20 cellular contexts compared by ENCODE assay signal in genomic region chr10:63346015-63346441, GRCh38.
DNase-seq lines count a peak whose midpoint lies in the region; ATAC-seq, FAIRE-seq and TF ChIP-seq lines count a peak whose summit lies in the region.
"Had no signal": no experiment of that assay in that cellular context is flagged by ENCODE, and none has a peak within 500 bp of the region (broad histone marks: within the 10 kb centered on the region; RNA-seq: fewer than 3 reads in every experiment).

No MANE protein-coding gene starts in this region.

- no peaks in the 10 kb centered on the region for H3K27me3 Mint-ChIP-seq in IgD-negative memory B cell

- H3K9ac ChIP-seq in K562 (ENCODE audit: insufficient read depth in 1 of 2, low read depth in 2 of 2, low read length in 2 of 2): no peak overlapping the region

- no peak overlapping the region for H2AFZ ChIP-seq in K562 (ENCODE audit: low read depth, low read length)

- H3K79me2 ChIP-seq in K562 (ENCODE audit: control insufficient read depth, insufficient read depth, low read length): peaks cover 18% of the 10 kb centered on the region

- no peak for TF ChIP-seq POLR2A in K562 (conservative IDR thresholded peaks at IDR 0.05)

- H3K27ac ChIP-seq in K562 (ENCODE audit: extremely low read depth, low read depth, low read length) (no peak overlapping the region), dorsolateral prefrontal cortex (no peak overlapping the region)
- H3K27ac ChIP-seq: neutrophil, WERI-Rb-1 had no signal

- no peaks in the 10 kb centered on the region for H3K9me3 Mint-ChIP-seq in IgD-negative memory B cell

- in situ Hi-C loops in K562 (cut with MboI): no loop called here

- H3K4me2 ChIP-seq in K562 (ENCODE audit: insufficient read depth, low read length): no peak overlapping the region

- BruUV-seq in K562 (replicated peaks; lab: Mats Ljungman, UMichigan): no TSS peak

- H3K9me3 ChIP-seq in K562 (replicated peaks; ENCODE audit: control insufficient read depth, insufficient read depth, low read depth, low read length): no peaks in the 10 kb centered on the region
- H3K9me3 ChIP-seq: BE2C, neutrophil had no signal

- no peaks in the 10 kb centered on the region for H3K4me1 ChIP-seq in K562 (replicated peaks in 1 of 2; ENCODE audit: control insufficient read depth in 2 of 2, insufficient read depth in 2 of 2, low read length in 2 of 2)
- H3K4me1 ChIP-seq: BE2C had no signal

- intact Hi-C loops in K562 (cut with micrococcal nuclease): no loop called here
- intact Hi-C loops in dorsolateral prefrontal cortex (cut with DNase I): no loop called here

- H3K4me3 Mint-ChIP-seq in IgD-negative memory B cell: no peak overlapping the region

- peak overlapping the region in 2 of 3 donors; percentile 32 to 76 for H3K27ac Mint-ChIP-seq in IgD-negative memory B cell

- TF ChIP-seq EP300 in K562 (IDR thresholded peaks at IDR 0.05; ENCODE audit: low read length): no peak

- H3K4me1 Mint-ChIP-seq in IgD-negative memory B cell: peaks cover 5 to 12% (median 5%) of the 10 kb centered on the region in 3 donors

- H3K36me3 ChIP-seq in K562 (ENCODE audit: control insufficient read depth, insufficient read depth, low read length): no peaks in the 10 kb centered on the region
- H3K36me3 ChIP-seq: BE2C, neutrophil had no signal

- no peak for ATAC-seq in K562

- FAIRE-seq in K562 (lab: Jason Lieb, UNC): no peak
- FAIRE-seq: keratinocyte had no signal

- H3K27me3 ChIP-seq in K562 (ENCODE audit: control insufficient read depth in 2 of 2, insufficient read depth in 2 of 2, low read length in 2 of 2) (no peaks in the 10 kb centered on the region), dorsolateral prefrontal cortex (no peaks in the 10 kb centered on the region)
- H3K27me3 ChIP-seq: BE2C, neutrophil had no signal

- CTCF ChIA-PET in K562 (lab: Yijun Ruan, JAX; ENCODE audit: low intra/inter-chr PET ratio): no interaction called here

- TF ChIP-seq CTCF in K562 (IDR thresholded peaks at IDR 0.05 in 2 of 3, conservative IDR thresholded peaks at IDR 0.05 in 1 of 3; ENCODE audit: insufficient read depth in 2 of 3, low read depth in 1 of 3, low read length in 3 of 3): no peak
- no peak for TF ChIP-seq CTCF in dorsolateral prefrontal cortex (IDR thresholded peaks at IDR 0.05 in 54 of 56, conservative IDR thresholded peaks at IDR 0.05 in 2 of 56; ENCODE audit: low read depth in 1 of 56, partially characterized antibody in 56 of 56)

- no peak for TF ChIP-seq RAD21 in K562 (CRISPR knock-in tag; conservative IDR thresholded peaks at IDR 0.05 in 1 of 2, IDR thresholded peaks at IDR 0.05 in 1 of 2)

- H3K36me3 Mint-ChIP-seq in IgD-negative memory B cell: peaks cover 4% of the 10 kb centered on the region

- DNase-seq in ELR (ENCODE audit: low read depth): peak; percentile 49
- no peak for DNase-seq in K562 (ENCODE audit: extremely low read depth in 1 of 4, low spot score in 3 of 4)
- DNase-seq in hepatic stellate cell (ENCODE audit: low spot score): peak; percentile 7
- DNase-seq in NOMO-1 (lab: John Stamatoyannopoulos, UW; ENCODE audit: unreplicated experiment in 2 of 2): no peak
- no peak for DNase-seq in dorsolateral prefrontal cortex
- DNase-seq in activated T-cell treated with anti-CD3 and anti-CD28 coated beads, Interleukin-2, amount 50 U/mL, for 1 hour: no peak
- DNase-seq in DMS114 treated with DMSO at 0.1 percent for 48 hours (lab: John Stamatoyannopoulos, UW; ENCODE audit: unreplicated experiment): no peak
- DNase-seq: activated effector memory CD4-positive, alpha-beta T cell treated with anti-CD3 and anti-CD28 coated beads, Interleukin-2, amount 50 U/mL, for 16 hours; BE2C; effector CD4-positive, alpha-beta T cell; head of caudate nucleus; NCI-H1930; NCI-H524; right cardiac atrium; stimulated activated CD4-positive, alpha-beta T cell treated with anti-CD3 and anti-CD28 coated beads, Interleukin-2, amount 100 ng/mL, for 48 hours; stimulated activated CD8-positive, alpha-beta memory T cell treated with anti-CD3 and anti-CD28 coated beads, Interleukin-4, amount 100 ng/mL, for 48 hours; WERI-Rb-1 had no signal

- POLR2A ChIA-PET in K562 (lab: Yijun Ruan, JAX): interaction anchor here (1.4 kb wide), 1 partner anchor 79 kb away, joined by 6 read pairs; no protein-coding TSS in a partner anchor

- no peaks in the 10 kb centered on the region for H3K9me1 ChIP-seq in K562 (ENCODE audit: control insufficient read depth, insufficient read depth, low read length)

- no peaks in the 10 kb centered on the region for H4K20me1 ChIP-seq in K562 (replicated peaks; ENCODE audit: control insufficient read depth, insufficient read depth, low read length)

- H3K4me3 ChIP-seq in K562 (no peak overlapping the region), dorsolateral prefrontal cortex (no peak overlapping the region)

TF ChIP-seq in K562, 482 proteins besides CTCF, POLR2A, EP300 and RAD21:
- TF ChIP-seq ZNF121 (CRISPR knock-in tag; conservative IDR thresholded peaks at IDR 0.05) (peak; percentile 81), RBM25 (IDR thresholded peaks at IDR 0.05; ENCODE audit: low read depth, low read length, severe bottlenecking) (peak; percentile 53), KLF6 (CRISPR knock-in tag; IDR thresholded peaks at IDR 0.05; ENCODE audit: borderline replicate concordance) (no peak), PKNOX1 (IDR thresholded peaks at IDR 0.05) (peak; percentile 76)

Comparison
In these comparisons a context has a peak if more than half of its experiments do, and no peak if none do; other contexts are left out.
1. DNase-seq: peak in ELR (single experiment) and hepatic stellate cell (single experiment); none in K562 (0 of 4), NOMO-1 (0 of 2), dorsolateral prefrontal cortex (0 of 10), activated T-cell treated with anti-CD3 and anti-CD28 coated beads, Interleukin-2, amount 50 U/mL, for 1 hour (single experiment) and DMS114 treated with DMSO at 0.1 percent for 48 hours (single experiment).